Comparison of ENCODE assay signal across 14 cellular contexts in the genomic region with DNA sequence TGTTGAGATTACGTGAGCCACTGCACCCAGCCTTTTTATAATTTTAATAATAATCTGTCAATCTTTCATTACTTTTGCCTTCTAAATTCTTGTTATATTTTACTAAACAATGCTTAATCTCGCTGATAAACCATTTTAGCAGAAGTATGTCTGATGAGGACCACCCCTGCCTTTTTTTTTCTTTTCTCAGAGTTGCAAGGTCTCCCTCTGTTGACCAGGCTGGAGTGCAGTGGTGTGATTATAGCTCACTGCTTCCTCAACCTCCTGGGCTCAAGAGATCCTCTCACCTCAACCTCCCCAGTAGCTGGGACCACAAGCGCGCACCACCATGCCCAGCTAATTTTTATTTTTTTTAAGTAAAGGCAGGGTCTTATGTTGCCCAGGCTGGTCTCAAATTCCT.
"Had no signal": no experiment of that assay in that cellular context is flagged by ENCODE, and none has a peak within 500 bp of the region (broad histone marks: within the 10 kb centered on the region; RNA-seq: fewer than 3 reads in every experiment).

No MANE protein-coding gene starts in this region.

- H3K9ac ChIP-seq: neural progenitor cell had no signal

- H2AFZ ChIP-seq: neural progenitor cell had no signal

- H3K9me3 ChIP-seq: left lung, upper lobe of left lung had no signal

- DNase-seq: activated B cell treated with CpG ODN at 0.5 μM for 24 hours; activated CD4-positive, alpha-beta T cell treated with anti-CD3 and anti-CD28 coated beads, Interleukin-2, amount 10 ng/mL, durations not matched to agents 7 days and 5 days; activated CD8-positive, alpha-beta memory T cell treated with anti-CD3 and anti-CD28 coated beads for 24 hours; activated naive CD4-positive, alpha-beta T cell treated with anti-CD3 and anti-CD28 coated beads, Interleukin-2, amount 50 U/mL, for 16 hours; activated T-cell treated with anti-CD3 and anti-CD28 coated beads for 4 hours; central memory CD4-positive, alpha-beta T cell; erythroblast; left lung; upper lobe of left lung had no signal

- H3K27me3 ChIP-seq: left lung, neural progenitor cell, upper lobe of left lung had no signal

- H3K4me2 ChIP-seq: smooth muscle cell had no signal

- H3K4me3 ChIP-seq: left lung, neural progenitor cell, smooth muscle cell, upper lobe of left lung had no signal

- ATAC-seq: activated T-helper 17 cell treated with anti-CD3 and anti-CD28 coated beads, Interleukin-2, amount 50 U/mL, for 72 hours; left lung; SK-N-SH treated with all-trans-retinoic acid at 6 μM for 48 hours; stimulated activated effector memory CD8-positive, alpha-beta T cell treated with anti-CD3 and anti-CD28 coated beads, Interleukin-12 subunit alpha, Interleukin-12 subunit beta, amount 100 ng/mL, for 72 hours had no signal
